ENCODE assay signal across 11 cellular contexts in genomic region chr12:109594566-109595317, GRCh38.
"Had no signal": no experiment of that assay in that cellular context is flagged by ENCODE, and none has a peak within 500 bp of the region (broad histone marks: within the 10 kb centered on the region; RNA-seq: fewer than 3 reads in every experiment).

No MANE protein-coding gene starts in this region.

- H3K4me3 ChIP-seq: esophagus squamous epithelium, heart left ventricle, left lung, mucosa of descending colon, stomach, thoracic aorta had no signal

- H3K27ac ChIP-seq: esophagus squamous epithelium, heart left ventricle, left lung, stomach, thoracic aorta had no signal

- H3K9me3 ChIP-seq: esophagus squamous epithelium, heart left ventricle, left lung, mucosa of descending colon, stomach, thoracic aorta had no signal

- ATAC-seq: heart left ventricle, left lung, mucosa of descending colon had no signal

- DNase-seq: activated CD4-positive, CD25-positive, alpha-beta regulatory T cell; esophagus squamous epithelium; foreskin fibroblast; islet precursor cell; mucosa of descending colon; occipital lobe; stomach had no signal

- FAIRE-seq: endometrium had no signal

- H3K36me3 ChIP-seq: thoracic aorta had no signal

- H3K27me3 ChIP-seq: esophagus squamous epithelium, heart left ventricle, left lung, stomach had no signal
